Comparison of ENCODE assay signal across 8 cellular contexts in the genomic region with DNA sequence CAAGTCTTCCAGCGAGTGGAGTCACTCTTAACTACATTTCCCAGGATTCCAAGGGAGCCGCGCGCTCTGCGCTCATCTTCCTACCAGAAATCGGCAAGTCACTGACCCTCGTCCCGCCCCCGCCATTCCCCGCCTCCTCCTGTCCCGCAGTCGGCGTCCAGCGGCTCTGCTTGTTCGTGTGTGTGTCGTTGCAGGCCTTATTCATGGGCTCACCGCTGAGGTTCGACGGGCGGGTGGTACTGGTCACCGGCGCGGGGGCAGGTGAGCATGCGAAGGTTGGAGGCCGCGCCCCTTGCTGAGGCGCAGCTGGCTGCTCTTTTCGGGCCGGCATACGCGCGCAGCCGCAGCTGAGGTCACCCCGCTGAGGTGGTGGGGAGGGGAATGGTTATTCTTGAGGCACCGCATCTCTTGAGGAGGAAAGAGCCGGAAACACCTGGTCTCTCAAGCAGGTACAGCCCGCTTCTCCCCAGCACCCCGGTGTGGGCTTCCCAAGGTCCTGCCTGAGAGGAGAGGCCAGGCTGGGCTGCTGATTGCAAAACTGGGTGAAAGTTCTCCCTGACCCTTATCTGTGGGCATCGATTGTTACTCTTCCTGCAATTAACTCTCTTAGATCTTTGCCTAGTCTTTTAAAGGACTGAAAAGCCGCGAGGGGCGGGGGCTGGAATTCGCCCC. TPM values are rescaled to one million over a fixed set of nuclear protein-coding genes. Genes with fewer than 3 reads are reported as not detected.
DNase-seq lines count a peak whose midpoint lies in the region; ATAC-seq, FAIRE-seq and TF ChIP-seq lines count a peak whose summit lies in the region.

Gene HSD17B4, plus strand, starts transcription at position 125 of the 672 bp plus-strand sequence. Its CDS starts 79 bp downstream, at position 204.

- H3K27me3 ChIP-seq in BE2C, result no peaks in the 10 kb centered on the region

- H3K9me3 Mint-ChIP-seq in activated CD4-positive, alpha-beta T cell treated with anti-CD3 and anti-CD28 coated beads, Interleukin-2, amount 10 ng/mL, durations not matched to agents 24 days and 14 days, result peaks cover 7% of the 10 kb centered on the region

- H3K27ac ChIP-seq in coronary artery, result peak within 1 kb of the TSS; percentile 78 to 92

- peaks cover 15% of the 10 kb centered on the region for H3K4me1 Mint-ChIP-seq in activated CD4-positive, alpha-beta T cell treated with anti-CD3 and anti-CD28 coated beads, Interleukin-2, amount 10 ng/mL, durations not matched to agents 24 days and 14 days

- peaks cover 13% of the 10 kb centered on the region for H3K27me3 Mint-ChIP-seq in activated CD4-positive, alpha-beta T cell treated with anti-CD3 and anti-CD28 coated beads, Interleukin-2, amount 10 ng/mL, durations not matched to agents 24 days and 14 days

- FAIRE-seq in GM19239 (lab: Jason Lieb, UNC), result peak; percentile 87

- peaks cover 7% of the 10 kb centered on the region; the same call in 1 of the 2 replicates for H3K4me1 ChIP-seq in BE2C

- H3K36me3 Mint-ChIP-seq in activated CD4-positive, alpha-beta T cell treated with anti-CD3 and anti-CD28 coated beads, Interleukin-2, amount 10 ng/mL, durations not matched to agents 24 days and 14 days (ENCODE audit: low read depth), result peaks cover 7% of the 10 kb centered on the region

- TF ChIP-seq CTCF in BE2C (IDR thresholded peaks at IDR 0.05; ENCODE audit: low read depth, low read length) (no peak), coronary artery (IDR thresholded peaks at IDR 0.05) (no peak)

- H3K9me3 ChIP-seq in BE2C, result no peaks in the 10 kb centered on the region

- ATAC-seq in HG03457 (IDR thresholded peaks at IDR 0.05; ENCODE audit: unreplicated experiment), result peak; percentile 97

- H3K4me3 ChIP-seq in BE2C (ENCODE audit: low read depth, low read length) (peak within 1 kb of the TSS; percentile 93), coronary artery (peak within 1 kb of the TSS; percentile 91)

- intact Hi-C loops in activated CD4-positive, alpha-beta T cell treated with anti-CD3 and anti-CD28 coated beads, Interleukin-2, amount 10 ng/mL, durations not matched to agents 24 days and 14 days (cut with micrococcal nuclease), result loop anchor here (1.0 to 2.0 kb wide), 3 partner anchors 14 to 464 kb away; partner anchors contain the start of gene DTWD2

- DNase-seq in BE2C (peak; percentile 91), GM19239 (ENCODE audit: insufficient read length, low spot score) (peak; percentile 66), NCI-H524 treated with DMSO at 0.1 percent for 48 hours (lab: John Stamatoyannopoulos, UW) (peak; percentile 55), coronary artery (ENCODE audit: low spot score) (peak; percentile 94), left kidney (ENCODE audit: low read depth, low spot score) (peak; percentile 97)
- DNase-seq in activated CD4-positive, alpha-beta T cell treated with anti-CD3 and anti-CD28 coated beads, Interleukin-2, amount 10 ng/mL, durations not matched to agents 24 days and 14 days, result peak; percentile 93
- DNase-seq in stimulated activated CD4-positive, alpha-beta T cell treated with anti-CD3 and anti-CD28 coated beads, Interleukin-2, amount 100 ng/mL, for 24 hours, result peak; percentile 79 to 84

- H3K36me3 ChIP-seq in BE2C, result no peaks in the 10 kb centered on the region

- H3K27ac Mint-ChIP-seq in activated CD4-positive, alpha-beta T cell treated with anti-CD3 and anti-CD28 coated beads, Interleukin-2, amount 10 ng/mL, durations not matched to agents 24 days and 14 days, result peak within 1 kb of the TSS; percentile 85

- peak within 1 kb of the TSS; percentile 95 for H3K4me3 Mint-ChIP-seq in activated CD4-positive, alpha-beta T cell treated with anti-CD3 and anti-CD28 coated beads, Interleukin-2, amount 10 ng/mL, durations not matched to agents 24 days and 14 days

RNA-seq across cellular contexts. Expression of gene HSD17B4, which starts in this region (rescaled TPM):
- polyA plus RNA-seq in BE2C (2012; ENCODE audit: insufficient read depth, insufficient read length, low read depth), result 57.4 TPM
- total RNA-seq in activated CD4-positive, alpha-beta T cell treated with anti-CD3 and anti-CD28 coated beads, Interleukin-2, amount 10 ng/mL, durations not matched to agents 24 days and 14 days, result 52.5 and 70.4 TPM in 2 replicates

Comparison
In these comparisons a context has a peak if more than half of its experiments do, and no peak if none do; other contexts are left out.
1. Peak in every context shown above with its lines: DNase-seq, ATAC-seq, H3K4me3 ChIP-seq and H3K27ac ChIP-seq.